ENCODE assay signal across 11 cellular contexts in the genomic region with DNA sequence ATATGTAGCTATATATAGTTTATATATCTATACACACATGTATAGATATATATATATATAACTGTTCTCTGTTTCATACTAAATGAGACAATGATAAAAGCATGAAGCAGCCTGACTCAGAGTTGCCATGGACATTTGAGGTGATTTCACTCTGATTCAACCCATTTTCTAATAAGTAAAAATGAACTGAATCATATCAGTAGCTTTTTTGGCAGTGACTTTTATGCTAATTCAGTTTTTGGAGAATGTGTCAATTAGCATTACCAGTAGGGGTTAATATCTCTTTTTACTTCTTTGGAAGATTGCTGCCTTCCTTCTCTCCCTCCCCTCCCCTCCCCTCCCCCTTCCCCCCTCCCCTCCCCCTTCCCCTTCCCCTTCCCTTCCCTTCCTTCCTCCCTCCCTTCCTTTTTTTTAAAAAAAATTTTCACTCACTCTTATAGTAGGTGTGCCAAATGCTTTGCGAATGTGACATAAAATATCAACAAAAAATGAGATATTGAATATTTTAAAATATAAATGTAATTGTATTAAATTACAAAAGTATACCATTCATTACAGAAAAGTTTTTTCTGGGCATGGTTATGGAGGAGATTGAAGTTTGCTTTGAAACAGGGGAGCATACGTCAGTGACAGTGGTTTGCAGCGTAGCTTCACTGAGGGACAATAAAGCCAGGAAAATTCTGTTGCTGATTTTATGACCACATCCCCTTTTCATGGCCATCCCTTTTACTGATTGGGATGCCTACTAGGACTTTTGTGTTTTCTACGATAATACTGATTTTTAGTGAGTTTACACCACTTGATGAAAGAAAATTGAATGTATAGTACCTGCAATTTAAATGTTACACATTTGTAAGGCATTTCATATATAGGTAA.
DNase-seq lines count a peak whose midpoint lies in the region; ATAC-seq, FAIRE-seq and TF ChIP-seq lines count a peak whose summit lies in the region.
"Had no signal": no experiment of that assay in that cellular context is flagged by ENCODE, and none has a peak within 500 bp of the region (broad histone marks: within the 10 kb centered on the region; RNA-seq: fewer than 3 reads in every experiment).

No MANE protein-coding gene starts in this region.

- ATAC-seq in gastroesophageal sphincter: no peak
- no peak for ATAC-seq in HG02588 (IDR thresholded peaks at IDR 0.05; ENCODE audit: unreplicated experiment)
- ATAC-seq in GM18858 (IDR thresholded peaks at IDR 0.05; ENCODE audit: unreplicated experiment): no peak
- ATAC-seq: WTC11 had no signal

- 74 to 92% methylated on average over 4 of the region's 4 CpGs for WGBS in gastroesophageal sphincter (ENCODE audit: low coverage in 1 of 2), 2 donors

- H3K27ac ChIP-seq in gastroesophageal sphincter: peak overlapping the region in 1 of 4 donors; percentile 92
- H3K27ac ChIP-seq: tibial artery had no signal

- no peaks in the 10 kb centered on the region for H3K9me3 ChIP-seq in gastroesophageal sphincter
- H3K9me3 ChIP-seq: tibial artery had no signal

- no peak for TF ChIP-seq EP300 in gastroesophageal sphincter (IDR thresholded peaks at IDR 0.05)

- no peak for FAIRE-seq in bronchial epithelial cell (lab: Jason Lieb, UNC)
- FAIRE-seq: endometrium had no signal

- H3K4me1 ChIP-seq in gastroesophageal sphincter: peaks cover 5 to 43% (median 11%) of the 10 kb centered on the region in 3 donors

- in situ Hi-C loops in KBM-7 (cut with MboI; ENCODE audit: low pct_unique_long_range_greater_than_20kb, low sequenced_read_pairs): no loop called here

- DNase-seq in EL: peak; percentile 70
- DNase-seq in KBM-7: peak; percentile 37
- peak; percentile 91 for DNase-seq in bronchial epithelial cell (ENCODE audit: low read depth)
- peak; percentile 22 for DNase-seq in pons (ENCODE audit: low spot score)
- DNase-seq: RPMI8226, tibial artery had no signal

- no peaks in the 10 kb centered on the region for H3K36me3 ChIP-seq in bronchial epithelial cell (ENCODE audit: control insufficient read depth, insufficient read depth, low read length)
- H3K36me3 ChIP-seq in gastroesophageal sphincter: no peaks in the 10 kb centered on the region
- H3K36me3 ChIP-seq: tibial artery had no signal

- TF ChIP-seq CTCF in bronchial epithelial cell (IDR thresholded peaks at IDR 0.05; ENCODE audit: insufficient read depth, low read length, severe bottlenecking) (no peak), gastroesophageal sphincter (IDR thresholded peaks at IDR 0.05) (no peak)

- no peak overlapping the region for H3K4me3 ChIP-seq in bronchial epithelial cell (ENCODE audit: low read depth, low read length)
- H3K4me3 ChIP-seq in gastroesophageal sphincter: no peak overlapping the region
- H3K4me3 ChIP-seq: tibial artery had no signal

- H3K27me3 ChIP-seq in bronchial epithelial cell (ENCODE audit: control insufficient read depth, insufficient read depth, low read length): no peaks in the 10 kb centered on the region
- H3K27me3 ChIP-seq in gastroesophageal sphincter: no peaks in the 10 kb centered on the region
- H3K27me3 ChIP-seq: tibial artery had no signal

- TF ChIP-seq POLR2A in gastroesophageal sphincter (IDR thresholded peaks at IDR 0.05): no peak

Comparison
In these comparisons a context has a peak if more than half of its experiments do, and no peak if none do; other contexts are left out.
1. DNase-seq: peak in every context shown above with its lines; median percentile 91 in bronchial epithelial cell; 70 in EL; 37 in KBM-7; 22 in pons.